ENCODE assay signal across 8 cellular contexts in the genomic region with DNA sequence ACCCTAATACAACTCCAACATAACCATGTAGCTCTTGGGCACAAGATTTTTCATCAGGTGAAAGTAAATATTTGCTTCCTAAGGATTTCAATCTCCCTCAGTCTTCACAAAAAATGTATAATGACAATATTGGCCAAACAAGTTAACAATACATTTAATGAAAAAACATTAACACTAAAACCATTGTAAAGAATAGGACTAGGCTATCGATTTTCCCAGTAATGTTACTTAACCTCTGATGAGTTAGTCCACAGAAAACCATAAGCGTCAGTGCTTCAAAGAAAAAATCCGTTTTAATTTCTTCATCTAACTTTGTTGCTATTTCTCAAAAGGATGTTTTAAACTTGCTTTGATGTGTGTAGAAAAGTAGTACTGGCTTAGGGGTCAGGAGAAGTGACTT. TPM values are rescaled to one million over a fixed set of nuclear protein-coding genes. Genes with fewer than 3 reads are reported as not detected.
DNase-seq lines count a peak whose midpoint lies in the region; ATAC-seq, FAIRE-seq and TF ChIP-seq lines count a peak whose summit lies in the region.

No MANE protein-coding gene starts in this region.

- H3F3A ChIP-seq in neural cell (ENCODE audit: insufficient read depth, low read length, poor library complexity, severe bottlenecking) = no peaks in the 10 kb centered on the region

- H3K9ac ChIP-seq in neural cell (ENCODE audit: low read length) = no peak overlapping the region

- TF ChIP-seq CTCF in dorsolateral prefrontal cortex (IDR thresholded peaks at IDR 0.05 in 54 of 56, conservative IDR thresholded peaks at IDR 0.05 in 2 of 56; ENCODE audit: low read depth in 1 of 56, partially characterized antibody in 56 of 56) = no peak
- no peak for TF ChIP-seq CTCF in neural cell (IDR thresholded peaks at IDR 0.05; ENCODE audit: poor library complexity, severe bottlenecking)

- no peak for TF ChIP-seq EP300 in neural cell (conservative IDR thresholded peaks at IDR 0.05; ENCODE audit: poor library complexity, severe bottlenecking)

- peaks cover 24 to 61% (median 39%) of the 10 kb centered on the region in 4 donors for H3K4me1 Mint-ChIP-seq in CD4-positive, CD25-positive, alpha-beta regulatory T cell

- H3K36me3 ChIP-seq in CD4-positive, CD25-positive, alpha-beta regulatory T cell (ENCODE audit: control insufficient read depth, insufficient read depth, low read length) = no peaks in the 10 kb centered on the region
- H3K36me3 ChIP-seq in neural cell (ENCODE audit: insufficient read depth, low read length) = no peaks in the 10 kb centered on the region

- no peak for TF ChIP-seq RAD21 in neural cell (conservative IDR thresholded peaks at IDR 0.05)

- ATAC-seq in CD4-positive, CD25-positive, alpha-beta regulatory T cell (ENCODE audit: low read depth in 2 of 2) = no peak

- H3K79me2 ChIP-seq in neural cell (replicated peaks; ENCODE audit: insufficient read depth, low read length) = peaks cover 16% of the 10 kb centered on the region

- intact Hi-C loops in dorsolateral prefrontal cortex (cut with DNase I) = no loop called here

- H3K9me2 ChIP-seq in neural cell (ENCODE audit: insufficient read depth, low read length) = no peaks in the 10 kb centered on the region

- peaks cover 25% of the 10 kb centered on the region for H3K36me3 Mint-ChIP-seq in CD4-positive, CD25-positive, alpha-beta regulatory T cell

- H3K4me2 ChIP-seq in neural cell (ENCODE audit: low read length) = peak overlapping the region; percentile 90

- peak overlapping the region; percentile 88 to 97 (median 96) for H3K27ac Mint-ChIP-seq in CD4-positive, CD25-positive, alpha-beta regulatory T cell

- peak overlapping the region; percentile 86 for H3K4me3 ChIP-seq in CD4-positive, CD25-positive, alpha-beta regulatory T cell (ENCODE audit: low read depth, low read length)
- peak overlapping the region in 38 of 59 donors; percentile 54 to 99 (median 86) for H3K4me3 ChIP-seq in dorsolateral prefrontal cortex
- H3K4me3 ChIP-seq in neural cell (ENCODE audit: low read length) = peak overlapping the region; percentile 81

- peak overlapping the region; percentile 93 to 99 (median 98) for H3K4me3 Mint-ChIP-seq in CD4-positive, CD25-positive, alpha-beta regulatory T cell

- no peaks in the 10 kb centered on the region for H3K27me3 Mint-ChIP-seq in CD4-positive, CD25-positive, alpha-beta regulatory T cell

- H3K4me1 ChIP-seq in CD4-positive, CD25-positive, alpha-beta regulatory T cell (ENCODE audit: control insufficient read depth, insufficient read depth, low read length, poor library complexity, severe bottlenecking) = peaks cover 25% of the 10 kb centered on the region

- H3K9me3 Mint-ChIP-seq in CD4-positive, CD25-positive, alpha-beta regulatory T cell = no peaks in the 10 kb centered on the region

- H3K9me3 ChIP-seq in CD4-positive, CD25-positive, alpha-beta regulatory T cell (ENCODE audit: control insufficient read depth in 2 of 2, low read length in 2 of 2) = no peaks in the 10 kb centered on the region
- H3K9me3 ChIP-seq in neural cell (ENCODE audit: low read length) = no peaks in the 10 kb centered on the region

- FAIRE-seq in HTR-8/SVneo (lab: Jason Lieb, UNC) = no peak

- no peaks in the 10 kb centered on the region for H4K20me1 ChIP-seq in neural cell (ENCODE audit: insufficient read depth)

- H2AFZ ChIP-seq in neural cell (ENCODE audit: low read depth, low read length) = no peak overlapping the region

- peak in 1 of 3 donors; percentile 19 for DNase-seq in CD4-positive, CD25-positive, alpha-beta regulatory T cell
- DNase-seq in NAMALWA (ENCODE audit: low spot score) = peak; percentile 9
- DNase-seq in dorsolateral prefrontal cortex = no peak
- DNase-seq in HTR-8/SVneo (ENCODE audit: insufficient read length, low spot score) = no peak
- no peak for DNase-seq in epidermal melanocyte (ENCODE audit: insufficient read length, low spot score)
- no peak for DNase-seq in SIG-M5 treated with dmso at 0.1 percent for 504 hours (lab: John Stamatoyannopoulos, UW; ENCODE audit: unreplicated experiment)
- no peak for DNase-seq in kidney glomerular epithelial cell (lab: John Stamatoyannopoulos, UW)

- peak overlapping the region; percentile 93 for H3K27ac ChIP-seq in CD4-positive, CD25-positive, alpha-beta regulatory T cell (ENCODE audit: insufficient read depth, low read length, poor library complexity, severe bottlenecking)
- H3K27ac ChIP-seq in dorsolateral prefrontal cortex (peak overlapping the region in 22 of 59 donors; percentile 76 to 96 (median 90)), neural cell (ENCODE audit: low read length) (no peak overlapping the region)

- H3K27me3 ChIP-seq in CD4-positive, CD25-positive, alpha-beta regulatory T cell (ENCODE audit: control insufficient read depth, insufficient read depth, low read length) = no peaks in the 10 kb centered on the region
- no peaks in the 10 kb centered on the region for H3K27me3 ChIP-seq in dorsolateral prefrontal cortex
- no peaks in the 10 kb centered on the region for H3K27me3 ChIP-seq in neural cell (ENCODE audit: insufficient read depth, low read depth, low read length)

TF ChIP-seq in neural cell, 6 proteins besides CTCF, POLR2A, EP300 and RAD21:
- no peak for TF ChIP-seq EZH2 (IDR thresholded peaks at IDR 0.05; ENCODE audit: borderline replicate concordance, insufficient read depth, low read length, poor library complexity, severe bottlenecking)
- no peak for TF ChIP-seq REST (IDR thresholded peaks at IDR 0.05; ENCODE audit: borderline replicate concordance)
- TF ChIP-seq SMC3 (conservative IDR thresholded peaks at IDR 0.05; ENCODE audit: poor library complexity) = no peak
- TF ChIP-seq TAF1 (IDR thresholded peaks at IDR 0.05; ENCODE audit: low read depth) = no peak
- TF ChIP-seq MXI1 (conservative IDR thresholded peaks at IDR 0.05; ENCODE audit: poor library complexity, severe bottlenecking) = no peak
- TF ChIP-seq POLR2AphosphoS5 (IDR thresholded peaks at IDR 0.05) = no peak

RNA-seq across cellular contexts. Expression of gene ZNF33B, which starts 1.2 kb away (rescaled TPM):
- 23.5 TPM for total RNA-seq in CD4-positive, CD25-positive, alpha-beta regulatory T cell
- polyA plus RNA-seq in CD4-positive, CD25-positive, alpha-beta regulatory T cell = 10 to 100 TPM in 1 of 4 donors, 1 to 10 TPM in 3; 7.1 to 10.0 (median 9.0) TPM
- total RNA-seq in dorsolateral prefrontal cortex = 10 to 100 TPM; 11.0 to 35.5 (median 21.0) TPM
- polyA plus RNA-seq in neural cell = 49.5 and 50.0 TPM in 2 replicates
- polyA minus RNA-seq in neural cell = 68.4 and 86.9 TPM in 2 replicates
